Comparison of ENCODE assay signal across 35 cellular contexts in the genomic region with DNA sequence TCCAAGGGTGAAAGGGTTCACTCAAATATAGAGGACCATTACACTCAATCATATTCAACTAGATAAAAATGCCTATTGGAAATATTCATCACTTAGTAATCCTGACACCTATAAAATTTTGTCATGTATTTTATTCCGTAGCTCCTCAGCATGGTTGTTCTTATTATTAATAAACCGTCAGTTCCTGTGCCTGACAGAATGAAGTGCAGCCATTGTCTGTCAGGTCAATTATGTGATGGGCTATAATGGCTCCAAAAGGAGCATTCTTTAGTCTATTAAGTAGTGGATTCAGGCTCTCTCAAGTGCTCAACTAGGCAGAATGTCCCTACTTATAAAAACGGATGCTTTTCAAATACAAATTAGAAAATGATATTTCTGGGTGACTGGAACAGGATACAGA.
"Had no signal": no experiment of that assay in that cellular context is flagged by ENCODE, and none has a peak within 500 bp of the region (broad histone marks: within the 10 kb centered on the region; RNA-seq: fewer than 3 reads in every experiment).

No MANE protein-coding gene starts in this region.

- H3K4me2 ChIP-seq: KMS-11 had no signal

- H3K27ac ChIP-seq: KMS-11 had no signal

- H3K9ac ChIP-seq: KMS-11 had no signal

- H3K27me3 ChIP-seq: MG63 had no signal

- H3K9me3 ChIP-seq: MG63 had no signal

- DNase-seq: Karpas-422, Kasumi-1, MG63, MM.1S, MV-4-11, NCI-H1048, NCI-H1092, NCI-H1092 treated with DMSO at 0.1 percent for 48 hours, NCI-H1105, NCI-H1105 treated with DMSO at 0.1 percent for 48 hours, NCI-H1417, NCI-H1417 treated with DMSO at 0.1 percent for 48 hours, NCI-H1436, NCI-H1436 treated with DMSO at 0.1 percent for 48 hours, NCI-H146, NCI-H1694, NCI-H1694 treated with DMSO at 0.1 percent for 48 hours, NCI-H187, NCI-H187 treated with DMSO at 0.1 percent for 48 hours, NCI-H1930, NCI-H2029, NCI-H2029 treated with DMSO at 0.1 percent for 48 hours, NCI-H2081, NCI-H2081 treated with DMSO at 0.1 percent for 48 hours, NCI-H2107, NCI-H2171, NCI-H2171 treated with DMSO at 0.1 percent for 48 hours, NCI-H226, NCI-H345, NCI-H446, NCI-H446 treated with DMSO at 0.1 percent for 48 hours, NCI-H510A, NCI-H510A treated with DMSO at 0.1 percent for 48 hours, NCI-H524 had no signal

- H3K4me3 ChIP-seq: MG63 had no signal

- H3K36me3 ChIP-seq: MG63 had no signal
